ENCODE assay signal across 8 cellular contexts in genomic region chr11:57597461-57597892, GRCh38. TPM values are rescaled to one million over a fixed set of nuclear protein-coding genes. Genes with fewer than 3 reads are reported as not detected.
DNase-seq lines count a peak whose midpoint lies in the region; ATAC-seq and TF ChIP-seq lines count a peak whose summit lies in the region.

Gene SERPING1 (plus strand): TSS chr11:57597685. CDS start chr11:57598271, 586 bp downstream.

- no peak for TF ChIP-seq EP300 in sigmoid colon (IDR thresholded peaks at IDR 0.05)

- ATAC-seq in HG03045 (IDR thresholded peaks at IDR 0.05; ENCODE audit: unreplicated experiment), result no peak
- ATAC-seq in HG03039 (IDR thresholded peaks at IDR 0.05; ENCODE audit: unreplicated experiment), result no peak

- intact Hi-C loops in sigmoid colon (cut with DNase I), result loop anchor here (2.0 kb wide), 1 partner anchor 29 kb away; no protein-coding TSS in a partner anchor

- TF ChIP-seq POLR2A in sigmoid colon (IDR thresholded peaks at IDR 0.05) (no peak), erythroblast (IDR thresholded peaks at IDR 0.05; ENCODE audit: low read length) (no peak)

- DNase-seq in ELF-1 (ENCODE audit: low read depth, low spot score) (peak; percentile 89), cardiac fibroblast (ENCODE audit: low read depth in 2 of 2) (peak; percentile 44 to 79), sigmoid colon (peak; percentile 91), SKM-1 (lab: John Stamatoyannopoulos, UW; ENCODE audit: unreplicated experiment) (no peak), erythroblast (lab: John Stamatoyannopoulos, UW) (no peak)

- H3K4me3 ChIP-seq in cardiac fibroblast (replicated peaks in 1 of 2; ENCODE audit: low read depth in 2 of 2, low read length in 2 of 2) (peak within 1 kb of the TSS; percentile 61 to 66), iPS-18c (ENCODE audit: insufficient read depth, low read depth, low read length) (peak within 1 kb of the TSS; percentile 61), sigmoid colon (peak within 1 kb of the TSS; percentile 48 to 76 (median 64))

- H3K27ac ChIP-seq in sigmoid colon, result peak within 1 kb of the TSS; percentile 79 to 93 (median 89)

- peaks cover 0 to 19% (median 0%) of the 10 kb centered on the region in 4 donors for H3K36me3 ChIP-seq in sigmoid colon

- peaks cover 0 to 22% (median 13%) of the 10 kb centered on the region in 4 donors for H3K4me1 ChIP-seq in sigmoid colon

- no peak for TF ChIP-seq CTCF in cardiac fibroblast (IDR thresholded peaks at IDR 0.05; ENCODE audit: low read depth, low read length)
- no peak for TF ChIP-seq CTCF in sigmoid colon (IDR thresholded peaks at IDR 0.05)

- H3K9me3 ChIP-seq in iPS-18c (ENCODE audit: control insufficient read depth, insufficient read depth, low read length) (no peaks in the 10 kb centered on the region), sigmoid colon (no peaks in the 10 kb centered on the region)

- 34 to 36% methylated on average over 10 of the region's 10 CpGs for WGBS in sigmoid colon, 2 donors

- no peaks in the 10 kb centered on the region for H3K27me3 ChIP-seq in sigmoid colon

RNA-seq across cellular contexts. Expression of gene SERPING1, which starts in this region (rescaled TPM):
- total RNA-seq in sigmoid colon, result 100 to 1,000 TPM; 214 to 397 (median 295) TPM
- 100 to 1,000 TPM in 1 of 3 donors, 10 to 100 TPM in 2; 24.5 to 147 (median 49.9) TPM for polyA plus RNA-seq in sigmoid colon

Comparison
In these comparisons a context has a peak if more than half of its experiments do, and no peak if none do; other contexts are left out.
1. DNase-seq: peak in ELF-1 (single experiment), cardiac fibroblast (2 of 2) and sigmoid colon (single experiment); none in SKM-1 (single experiment) and erythroblast (0 of 2).
2. Peak in every context shown above with its lines, with median percentiles within 50 percentile points of each other: H3K4me3 ChIP-seq.